ENCODE assay signal across 9 cellular contexts in the genomic region with DNA sequence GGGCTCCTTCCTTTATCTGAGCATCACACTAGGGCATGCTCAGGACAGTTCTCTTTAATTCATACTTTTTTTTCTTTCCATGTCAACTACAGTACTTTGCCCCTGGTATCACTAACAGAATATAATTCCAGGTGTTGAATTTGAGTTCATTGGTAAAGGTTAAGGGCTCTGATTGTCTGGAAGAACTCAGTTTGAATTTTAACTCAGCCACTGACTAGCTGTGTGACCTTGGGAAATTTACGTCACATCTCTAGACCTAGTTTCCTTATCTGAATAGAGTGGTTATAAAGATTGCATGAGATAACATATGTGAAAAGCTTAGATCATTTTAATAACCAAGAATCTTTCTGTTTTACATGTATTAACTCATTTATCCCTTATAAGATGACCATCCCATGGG. TPM values are rescaled to one million over a fixed set of nuclear protein-coding genes. Genes with fewer than 3 reads are reported as not detected.
DNase-seq lines count a peak whose midpoint lies in the region; ATAC-seq and TF ChIP-seq lines count a peak whose summit lies in the region.
"Had no signal": no experiment of that assay in that cellular context is flagged by ENCODE, and none has a peak within 500 bp of the region (broad histone marks: within the 10 kb centered on the region; RNA-seq: fewer than 3 reads in every experiment).

No MANE protein-coding gene starts in this region.

- H3K9me3 ChIP-seq in neuron (ENCODE audit: low read length), result peaks cover 3% of the 10 kb centered on the region
- H3K9me3 ChIP-seq: prostate gland had no signal

- peaks cover 16% of the 10 kb centered on the region for H3K4me1 Mint-ChIP-seq in T-helper 1 cell treated with Interleukin-12 subunit alpha and Interleukin-12 subunit beta and Interleukin-4 antibody, amounts not matched to agents 30 μg/mL and 1 μg/mL, for 36 hours (ENCODE audit: low read depth)
- H3K4me1 Mint-ChIP-seq in GM23338, result peaks cover 35% of the 10 kb centered on the region

- ATAC-seq in GM23338 (no peak), HG03575 (IDR thresholded peaks at IDR 0.05; ENCODE audit: extremely low read depth, insufficient number of reproducible peaks, low FRiP score, unreplicated experiment) (peak; percentile 11), HG03039 (IDR thresholded peaks at IDR 0.05; ENCODE audit: unreplicated experiment) (no peak), left lobe of liver (no peak)

- H3K4me3 ChIP-seq in GM23338, result no peak overlapping the region
- H3K4me3 ChIP-seq in neuron (ENCODE audit: low read length), result no peak overlapping the region
- H3K4me3 ChIP-seq: prostate gland had no signal

- H2AFZ ChIP-seq in GM23338, result no peak overlapping the region
- peak overlapping the region; percentile 33 for H2AFZ ChIP-seq in neuron (ENCODE audit: low read depth, low read length)

- no peaks in the 10 kb centered on the region for H3F3A ChIP-seq in GM23338 (replicated peaks; ENCODE audit: low read depth)

- peak overlapping the region; percentile 8; the same call in 1 of the 2 replicates for H3K27ac ChIP-seq in GM23338 (ENCODE audit: low read depth)
- H3K27ac ChIP-seq: prostate gland had no signal

- H3K36me3 ChIP-seq in GM23338 (ENCODE audit: insufficient read depth) (no peaks in the 10 kb centered on the region; the same call in 1 of the 2 replicates), neuron (ENCODE audit: insufficient read depth, low read length) (no peaks in the 10 kb centered on the region)
- H3K36me3 ChIP-seq: prostate gland had no signal

- H3K36me3 Mint-ChIP-seq in T-helper 1 cell treated with Interleukin-12 subunit alpha and Interleukin-12 subunit beta and Interleukin-4 antibody, amounts not matched to agents 30 μg/mL and 1 μg/mL, for 36 hours (ENCODE audit: low read depth), result peaks cover 2% of the 10 kb centered on the region
- H3K36me3 Mint-ChIP-seq in GM23338 (ENCODE audit: low read depth), result no peaks in the 10 kb centered on the region; the same call in 2 of the 3 replicates

- H3K9me2 ChIP-seq in GM23338 (ENCODE audit: insufficient read depth), result peaks cover 7% of the 10 kb centered on the region; the same call in 1 of the 2 replicates

- DNase-seq in T-helper 1 cell (no peak), GM23338 (ENCODE audit: low spot score) (no peak), islet precursor cell (no peak), left lobe of liver (ENCODE audit: low spot score) (no peak)

- no peak overlapping the region for H3K4me3 Mint-ChIP-seq in T-helper 1 cell treated with Interleukin-12 subunit alpha and Interleukin-12 subunit beta and Interleukin-4 antibody, amounts not matched to agents 30 μg/mL and 1 μg/mL, for 36 hours
- H3K4me3 Mint-ChIP-seq in GM23338, result no peak overlapping the region

- peaks cover 3% of the 10 kb centered on the region for H3K9me3 Mint-ChIP-seq in T-helper 1 cell treated with Interleukin-12 subunit alpha and Interleukin-12 subunit beta and Interleukin-4 antibody, amounts not matched to agents 30 μg/mL and 1 μg/mL, for 36 hours
- H3K9me3 Mint-ChIP-seq in GM23338, result peaks cover 3% of the 10 kb centered on the region; the same call in 1 of the 3 replicates

- H3K27me3 ChIP-seq in GM23338 (ENCODE audit: insufficient read depth), result no peaks in the 10 kb centered on the region
- no peaks in the 10 kb centered on the region for H3K27me3 ChIP-seq in neuron (ENCODE audit: insufficient read depth, low read length)

- peaks cover 4% of the 10 kb centered on the region for H3K27me3 Mint-ChIP-seq in T-helper 1 cell treated with Interleukin-12 subunit alpha and Interleukin-12 subunit beta and Interleukin-4 antibody, amounts not matched to agents 30 μg/mL and 1 μg/mL, for 36 hours (ENCODE audit: low read depth)
- H3K27me3 Mint-ChIP-seq in GM23338 (ENCODE audit: insufficient read depth, low read depth, poor library complexity), result peaks cover 2% of the 10 kb centered on the region

- H3K27ac Mint-ChIP-seq in T-helper 1 cell treated with Interleukin-12 subunit alpha and Interleukin-12 subunit beta and Interleukin-4 antibody, amounts not matched to agents 30 μg/mL and 1 μg/mL, for 36 hours, result peak overlapping the region; percentile 86
- H3K27ac Mint-ChIP-seq in GM23338, result no peak overlapping the region

- H3K4me2 ChIP-seq in GM23338, result no peak overlapping the region

- no peak for TF ChIP-seq CTCF in GM23338 (conservative IDR thresholded peaks at IDR 0.05; ENCODE audit: low read depth in 2 of 2)

- H3K4me1 ChIP-seq in GM23338 (ENCODE audit: insufficient read depth) (peaks cover 33% of the 10 kb centered on the region), neuron (ENCODE audit: insufficient read depth, low read length) (peaks cover 13% of the 10 kb centered on the region)
- H3K4me1 ChIP-seq: prostate gland had no signal

- H4K20me1 ChIP-seq in GM23338 (replicated peaks; ENCODE audit: insufficient read depth), result no peaks in the 10 kb centered on the region

- no peaks in the 10 kb centered on the region for H3K79me2 ChIP-seq in GM23338 (replicated peaks; ENCODE audit: insufficient read depth)

TF ChIP-seq in GM23338, 12 proteins besides CTCF, POLR2A, EP300 and RAD21 (continues in another document):
- TF ChIP-seq NANOG (IDR thresholded peaks at IDR 0.05; ENCODE audit: borderline replicate concordance) (no peak), ZNF331 (CRISPR knock-in tag; IDR thresholded peaks at IDR 0.05; ENCODE audit: low read depth) (no peak), EZH2phosphoT487 (IDR thresholded peaks at IDR 0.05; ENCODE audit: unreplicated experiment) (no peak), ZNF114 (CRISPR knock-in tag; IDR thresholded peaks at IDR 0.05) (no peak)
- TF ChIP-seq, protein P1, sequence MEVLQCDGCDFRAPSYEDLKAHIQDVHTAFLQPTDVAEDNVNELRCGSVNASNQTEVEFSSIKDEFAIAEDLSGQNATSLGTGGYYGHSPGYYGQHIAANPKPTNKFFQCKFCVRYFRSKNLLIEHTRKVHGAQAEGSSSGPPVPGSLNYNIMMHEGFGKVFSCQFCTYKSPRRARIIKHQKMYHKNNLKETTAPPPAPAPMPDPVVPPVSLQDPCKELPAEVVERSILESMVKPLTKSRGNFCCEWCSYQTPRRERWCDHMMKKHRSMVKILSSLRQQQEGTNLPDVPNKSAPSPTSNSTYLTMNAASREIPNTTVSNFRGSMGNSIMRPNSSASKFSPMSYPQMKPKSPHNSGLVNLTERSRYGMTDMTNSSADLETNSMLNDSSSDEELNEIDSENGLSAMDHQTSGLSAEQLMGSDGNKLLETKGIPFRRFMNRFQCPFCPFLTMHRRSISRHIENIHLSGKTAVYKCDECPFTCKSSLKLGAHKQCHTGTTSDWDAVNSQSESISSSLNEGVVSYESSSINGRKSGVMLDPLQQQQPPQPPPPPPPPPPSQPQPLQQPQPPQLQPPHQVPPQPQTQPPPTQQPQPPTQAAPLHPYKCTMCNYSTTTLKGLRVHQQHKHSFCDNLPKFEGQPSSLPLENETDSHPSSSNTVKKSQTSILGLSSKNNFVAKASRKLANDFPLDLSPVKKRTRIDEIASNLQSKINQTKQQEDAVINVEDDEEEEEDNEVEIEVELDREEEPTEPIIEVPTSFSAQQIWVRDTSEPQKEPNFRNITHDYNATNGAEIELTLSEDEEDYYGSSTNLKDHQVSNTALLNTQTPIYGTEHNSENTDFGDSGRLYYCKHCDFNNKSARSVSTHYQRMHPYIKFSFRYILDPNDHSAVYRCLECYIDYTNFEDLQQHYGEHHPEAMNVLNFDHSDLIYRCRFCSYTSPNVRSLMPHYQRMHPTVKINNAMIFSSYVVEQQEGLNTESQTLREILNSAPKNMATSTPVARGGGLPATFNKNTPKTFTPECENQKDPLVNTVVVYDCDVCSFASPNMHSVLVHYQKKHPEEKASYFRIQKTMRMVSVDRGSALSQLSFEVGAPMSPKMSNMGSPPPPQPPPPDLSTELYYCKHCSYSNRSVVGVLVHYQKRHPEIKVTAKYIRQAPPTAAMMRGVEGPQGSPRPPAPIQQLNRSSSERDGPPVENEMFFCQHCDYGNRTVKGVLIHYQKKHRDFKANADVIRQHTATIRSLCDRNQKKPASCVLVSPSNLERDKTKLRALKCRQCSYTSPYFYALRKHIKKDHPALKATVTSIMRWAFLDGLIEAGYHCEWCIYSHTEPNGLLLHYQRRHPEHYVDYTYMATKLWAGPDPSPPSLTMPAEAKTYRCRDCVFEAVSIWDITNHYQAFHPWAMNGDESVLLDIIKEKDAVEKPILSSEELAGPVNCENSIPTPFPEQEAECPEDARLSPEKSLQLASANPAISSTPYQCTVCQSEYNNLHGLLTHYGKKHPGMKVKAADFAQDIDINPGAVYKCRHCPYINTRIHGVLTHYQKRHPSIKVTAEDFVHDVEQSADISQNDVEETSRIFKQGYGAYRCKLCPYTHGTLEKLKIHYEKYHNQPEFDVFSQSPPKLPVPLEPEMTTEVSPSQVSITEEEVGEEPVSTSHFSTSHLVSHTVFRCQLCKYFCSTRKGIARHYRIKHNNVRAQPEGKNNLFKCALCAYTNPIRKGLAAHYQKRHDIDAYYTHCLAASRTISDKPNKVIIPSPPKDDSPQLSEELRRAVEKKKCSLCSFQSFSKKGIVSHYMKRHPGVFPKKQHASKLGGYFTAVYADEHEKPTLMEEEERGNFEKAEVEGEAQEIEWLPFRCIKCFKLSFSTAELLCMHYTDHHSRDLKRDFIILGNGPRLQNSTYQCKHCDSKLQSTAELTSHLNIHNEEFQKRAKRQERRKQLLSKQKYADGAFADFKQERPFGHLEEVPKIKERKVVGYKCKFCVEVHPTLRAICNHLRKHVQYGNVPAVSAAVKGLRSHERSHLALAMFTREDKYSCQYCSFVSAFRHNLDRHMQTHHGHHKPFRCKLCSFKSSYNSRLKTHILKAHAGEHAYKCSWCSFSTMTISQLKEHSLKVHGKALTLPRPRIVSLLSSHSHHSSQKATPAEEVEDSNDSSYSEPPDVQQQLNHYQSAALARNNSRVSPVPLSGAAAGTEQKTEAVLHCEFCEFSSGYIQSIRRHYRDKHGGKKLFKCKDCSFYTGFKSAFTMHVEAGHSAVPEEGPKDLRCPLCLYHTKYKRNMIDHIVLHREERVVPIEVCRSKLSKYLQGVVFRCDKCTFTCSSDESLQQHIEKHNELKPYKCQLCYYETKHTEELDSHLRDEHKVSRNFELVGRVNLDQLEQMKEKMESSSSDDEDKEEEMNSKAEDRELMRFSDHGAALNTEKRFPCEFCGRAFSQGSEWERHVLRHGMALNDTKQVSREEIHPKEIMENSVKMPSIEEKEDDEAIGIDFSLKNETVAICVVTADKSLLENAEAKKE (CRISPR knock-in tag; IDR thresholded peaks at IDR 0.05), result no peak
- TF ChIP-seq, protein P2, sequence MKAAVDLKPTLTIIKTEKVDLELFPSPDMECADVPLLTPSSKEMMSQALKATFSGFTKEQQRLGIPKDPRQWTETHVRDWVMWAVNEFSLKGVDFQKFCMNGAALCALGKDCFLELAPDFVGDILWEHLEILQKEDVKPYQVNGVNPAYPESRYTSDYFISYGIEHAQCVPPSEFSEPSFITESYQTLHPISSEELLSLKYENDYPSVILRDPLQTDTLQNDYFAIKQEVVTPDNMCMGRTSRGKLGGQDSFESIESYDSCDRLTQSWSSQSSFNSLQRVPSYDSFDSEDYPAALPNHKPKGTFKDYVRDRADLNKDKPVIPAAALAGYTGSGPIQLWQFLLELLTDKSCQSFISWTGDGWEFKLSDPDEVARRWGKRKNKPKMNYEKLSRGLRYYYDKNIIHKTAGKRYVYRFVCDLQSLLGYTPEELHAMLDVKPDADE (IDR thresholded peaks at IDR 0.05), result no peak

RNA-seq across cellular contexts. Expression of a gene that starts 15.9 kb away (rescaled TPM):
- 2.4 and 2.6 TPM in 2 replicates for total RNA-seq in GM23338 (2014; rRNA removed; shearing (Covaris generic))
- 0.38 and 0.55 TPM in 2 replicates for polyA plus RNA-seq in GM23338 (2016; fragmentation: Nextera tagmentation; extraction: Ambion mirVana)
- total RNA-seq in left lobe of liver, result 4.7 TPM
